In genomic region chr15:43795197-43795596, GRCh38 we compare ENCODE assay signal across 13 cellular contexts. TPM values are rescaled to one million over a fixed set of nuclear protein-coding genes. Genes with fewer than 3 reads are reported as not detected.
DNase-seq lines count a peak whose midpoint lies in the region; ATAC-seq and TF ChIP-seq lines count a peak whose summit lies in the region.
"Had no signal": no experiment of that assay in that cellular context is flagged by ENCODE, and none has a peak within 500 bp of the region (broad histone marks: within the 10 kb centered on the region; RNA-seq: fewer than 3 reads in every experiment).

No MANE protein-coding gene starts in this region.

- no peak overlapping the region for H2AK9ac ChIP-seq in IMR-90 (replicated peaks; ENCODE audit: low read depth, low read length, poor library complexity)

- no peak for DNase-seq in CD14-positive monocyte (ENCODE audit: low spot score)
- DNase-seq in IMR-90 = no peak
- no peak for DNase-seq in colonic mucosa
- DNase-seq: CD8-positive, alpha-beta T cell; mucosa of descending colon; NCI-H187 treated with DMSO at 0.1 percent for 48 hours had no signal

- H3K9me3 ChIP-seq in IMR-90 (ENCODE audit: control insufficient read depth, insufficient read depth, low read length) (no peaks in the 10 kb centered on the region), colonic mucosa (no peaks in the 10 kb centered on the region)
- H3K9me3 ChIP-seq: mucosa of descending colon had no signal

- no CpG with 5 or more reads among the region's 2 CpGs for WGBS in IMR-90 (ENCODE audit: extremely low coverage in 2 of 2, insufficient read length in 1 of 2), 2 experiments

- no peak overlapping the region for H2AK5ac ChIP-seq in IMR-90 (ENCODE audit: low read depth, low read length)

- peaks cover 31 to 72% of the 10 kb centered on the region in 2 experiments for H3K79me1 ChIP-seq in IMR-90 (ENCODE audit: low read depth in 1 of 2, low read length in 2 of 2)

- no peak overlapping the region for H2BK120ac ChIP-seq in IMR-90 (ENCODE audit: low read depth, low read length)

- H3K23ac ChIP-seq in IMR-90 (ENCODE audit: low read depth, low read length) = peak overlapping the region; percentile 64; the same call in 1 of the 2 replicates

- H3K18ac ChIP-seq in IMR-90 (ENCODE audit: low read depth, low read length) = no peak overlapping the region

- CTCF ChIA-PET in IMR-90 (lab: Yijun Ruan, JAX) = no interaction called here

- 0 out of 2 replicates have a peak overlapping the region, but pooled peaks have one; percentile 24 for H3K14ac ChIP-seq in IMR-90 (replicated peaks; ENCODE audit: low read depth, low read length)

- POLR2A ChIA-PET in IMR-90 (lab: Charles Lee; ENCODE audit: unreplicated experiment) = interaction anchor here (0.8 to 1.0 kb wide), 2 partner anchors 11 to 49 kb away, joined by 3 to 4 read pairs; partner anchors contain the start of gene PDIA3

- peak overlapping the region; percentile 14 for H2AFZ ChIP-seq in IMR-90 (replicated peaks; ENCODE audit: low read length, poor library complexity)

- H3K36me3 ChIP-seq in IMR-90 (ENCODE audit: control insufficient read depth, insufficient read depth, low read length) = peaks cover 54% of the 10 kb centered on the region
- H3K36me3 ChIP-seq in colonic mucosa = peaks cover 8% of the 10 kb centered on the region

- no peak overlapping the region for H3K4me2 ChIP-seq in IMR-90 (ENCODE audit: low read depth, low read length)

- H3K9me1 ChIP-seq in IMR-90 (ENCODE audit: insufficient read depth, low read length) = peaks cover 33% of the 10 kb centered on the region

- no peak overlapping the region for H2BK5ac ChIP-seq in IMR-90 (ENCODE audit: low read depth, low read length, poor library complexity, severe bottlenecking)

- no peak overlapping the region for H2BK15ac ChIP-seq in IMR-90 (ENCODE audit: low read depth, low read length)

- BruUV-seq in IMR-90 (replicated peaks; lab: Mats Ljungman, UMichigan) = no TSS peak

- H4K8ac ChIP-seq in IMR-90 (ENCODE audit: low read depth in 2 of 2, low read length in 2 of 2) = no peak overlapping the region; a peak in 1 of 4 replicates

- no peak overlapping the region for H2BK20ac ChIP-seq in IMR-90 (ENCODE audit: low read depth, low read length)

- H3K27ac Mint-ChIP-seq in CD14-positive monocyte (peak overlapping the region in 4 of 7 donors; percentile 15 to 76 (median 26)), nephron (peak overlapping the region; percentile 48 to 96 (median 63))

- H3K27me3 Mint-ChIP-seq in CD14-positive monocyte (ENCODE audit: low read depth in 3 of 3) (peaks cover 0 to 1% (median 0%) of the 10 kb centered on the region in 3 donors), nephron (ENCODE audit: low read depth) (no peaks in the 10 kb centered on the region)

- H3K56ac ChIP-seq in IMR-90 (ENCODE audit: extremely low read depth, insufficient read depth, low read length) = no peak overlapping the region

- in situ Hi-C loops in IMR-90 (cut with MboI; ENCODE audit: low sequenced_read_pairs) = no loop called here

- TF ChIP-seq POLR2A in IMR-90 (IDR thresholded peaks at IDR 0.05; ENCODE audit: low read depth, low read length) = no peak

- H3K9ac ChIP-seq in IMR-90 (ENCODE audit: low read depth, low read length) = no peak overlapping the region
- H3K9ac ChIP-seq in colonic mucosa (ENCODE audit: low read depth in 2 of 2, low read length in 2 of 2) = no peak overlapping the region

- intact Hi-C loops in CD14-positive monocyte (cut with micrococcal nuclease) (no loop called here), IMR-90 (cut with micrococcal nuclease) (no loop called here), colonic mucosa (cut with DNase I) (loop anchor here (10.0 kb wide), 1 partner anchor 920 kb away; the partner anchor contains the start of genes B2M and PATL2)

- no peak for ATAC-seq in IMR-90 (ENCODE audit: low read depth)
- ATAC-seq in HG03025 (IDR thresholded peaks at IDR 0.05; ENCODE audit: low FRiP score, unreplicated experiment) = no peak
- no peak for ATAC-seq in HG03097 (IDR thresholded peaks at IDR 0.05; ENCODE audit: low FRiP score, unreplicated experiment)
- no peak for ATAC-seq in activated CD4-positive, CD25-positive, alpha-beta regulatory T cell treated with anti-CD3 and anti-CD28 coated beads, Interleukin-2, amount 50 U/mL, for 24 hours
- no peak for ATAC-seq in HG03342 (IDR thresholded peaks at IDR 0.05; ENCODE audit: unreplicated experiment)
- ATAC-seq: CD8-positive, alpha-beta T cell; mucosa of descending colon had no signal

- dilution Hi-C loops in IMR-90 (cut with HindIII; ENCODE audit: low sequenced_read_pairs, unreplicated experiment) = no loop called here

- H3K27ac ChIP-seq in IMR-90 (ENCODE audit: insufficient read depth, low read length) (no peak overlapping the region), colonic mucosa (peak overlapping the region; percentile 14)
- H3K27ac ChIP-seq: epithelial cell of prostate had no signal

- no peak overlapping the region for H3K4ac ChIP-seq in IMR-90 (ENCODE audit: low read depth, low read length)

- H3K4me3 ChIP-seq in IMR-90 (ENCODE audit: insufficient read depth, low read depth, low read length) (no peak overlapping the region), colonic mucosa (no peak overlapping the region)
- H3K4me3 ChIP-seq: mucosa of descending colon, skin epidermis had no signal

- no peak for TF ChIP-seq RAD21 in IMR-90 (IDR thresholded peaks at IDR 0.05; ENCODE audit: low read length)

- H3K4me1 Mint-ChIP-seq in CD14-positive monocyte (peaks cover 59% of the 10 kb centered on the region), nephron (peaks cover 50% of the 10 kb centered on the region)

- no peak overlapping the region for H4K5ac ChIP-seq in IMR-90 (ENCODE audit: low read depth, low read length)

- TF ChIP-seq CTCF in CD14-positive monocyte (IDR thresholded peaks at IDR 0.05) (no peak), IMR-90 (conservative IDR thresholded peaks at IDR 0.05; ENCODE audit: low read depth, low read length) (no peak), colonic mucosa (IDR thresholded peaks at IDR 0.05) (no peak), nephron (IDR thresholded peaks at IDR 0.05; ENCODE audit: unreplicated experiment in 3 of 3) (no peak)

- H3K4me3 Mint-ChIP-seq in CD14-positive monocyte (no peak overlapping the region), nephron (peak overlapping the region; percentile 96 to 99 (median 99))

- no peaks in the 10 kb centered on the region for H3K27me3 ChIP-seq in IMR-90 (ENCODE audit: control insufficient read depth, insufficient read depth, low read length)
- H3K27me3 ChIP-seq in colonic mucosa = no peaks in the 10 kb centered on the region

- no peak overlapping the region for H4K91ac ChIP-seq in IMR-90 (ENCODE audit: insufficient read depth, low read depth, low read length)

- H3K4me1 ChIP-seq in IMR-90 (ENCODE audit: control insufficient read depth, insufficient read depth, low read length) = peaks cover 23% of the 10 kb centered on the region
- peaks cover 32% of the 10 kb centered on the region for H3K4me1 ChIP-seq in colonic mucosa

- H3K36me3 Mint-ChIP-seq in CD14-positive monocyte (peaks cover 54 to 55% of the 10 kb centered on the region in 2 donors), nephron (ENCODE audit: low read depth) (peaks cover 59% of the 10 kb centered on the region)

- peaks cover 47% of the 10 kb centered on the region for H4K20me1 ChIP-seq in IMR-90 (ENCODE audit: insufficient read depth, low read length)

- H3K9me3 Mint-ChIP-seq in CD14-positive monocyte = no peaks in the 10 kb centered on the region
- H3K9me3 Mint-ChIP-seq in nephron = no peaks in the 10 kb centered on the region
- H3K9me3 Mint-ChIP-seq: CD8-positive, alpha-beta T cell had no signal

TF ChIP-seq in IMR-90, 13 proteins besides CTCF, POLR2A, EP300 and RAD21 (continues in another document):
- TF ChIP-seq MAZ (IDR thresholded peaks at IDR 0.05; ENCODE audit: borderline replicate concordance, low read depth, low read length) (no peak), RFX5 (IDR thresholded peaks at IDR 0.05; ENCODE audit: low read depth, low read length) (no peak), MAFK (IDR thresholded peaks at IDR 0.05; ENCODE audit: low read depth, low read length) (no peak), MXI1 (IDR thresholded peaks at IDR 0.05; ENCODE audit: borderline replicate concordance, low read depth, low read length) (no peak)

RNA-seq across cellular contexts. Expression of gene SERF2, which starts 3.1 kb away (rescaled TPM):
- 1,000 to 10,000 TPM; 2,483 to 3,135 TPM for polyA plus RNA-seq in CD14-positive monocyte
- total RNA-seq in IMR-90 (2012; rRNA removed) = 157 and 526 TPM in 2 replicates
- 2,187 and 2,655 TPM in 2 replicates for polyA plus RNA-seq in IMR-90 (2012; rRNA removed)
- 2,134 and 2,630 TPM in 2 replicates for polyA plus RNA-seq in IMR-90 (2012; cell fraction: cytosol; rRNA removed)
- polyA plus RNA-seq in IMR-90 (2012; cell fraction: nucleus; rRNA removed; ENCODE audit: low replicate concordance) = 589 and 688 TPM in 2 replicates
- total RNA-seq in colonic mucosa = 1,000 to 10,000 TPM; 1,223 to 1,445 TPM

RNA-seq across cellular contexts. Expression of gene SERINC4, which starts 4.8 kb away (rescaled TPM):
- under 1 TPM; 0.56 to 0.70 TPM for polyA plus RNA-seq in CD14-positive monocyte
- total RNA-seq in IMR-90 (2012; rRNA removed) = under 0.01 TPM in 1 of 2 replicates, not detected in the other
- 0.09 TPM in 1 of 2 replicates, not detected in the other for polyA plus RNA-seq in IMR-90 (2012; rRNA removed)
- polyA plus RNA-seq in IMR-90 (2012; cell fraction: cytosol; rRNA removed) = 0.03 TPM in 1 of 2 replicates, not detected in the other
- 0.08 and 0.14 TPM in 2 replicates for polyA plus RNA-seq in IMR-90 (2012; cell fraction: nucleus; rRNA removed; ENCODE audit: low replicate concordance)
- under 1 TPM; 0.21 to 0.44 TPM for total RNA-seq in colonic mucosa

RNA-seq across cellular contexts. Expression of gene HYPK, which starts 5.2 kb away (rescaled TPM):
- polyA plus RNA-seq in CD14-positive monocyte = 1 to 10 TPM; 4.4 to 5.3 TPM
- 1.4 and 5.3 TPM in 2 replicates for total RNA-seq in IMR-90 (2012; rRNA removed)
- 7.2 and 9.1 TPM in 2 replicates for polyA plus RNA-seq in IMR-90 (2012; rRNA removed)
- polyA plus RNA-seq in IMR-90 (2012; cell fraction: cytosol; rRNA removed) = 0.37 and 2.3 TPM in 2 replicates
- polyA plus RNA-seq in IMR-90 (2012; cell fraction: nucleus; rRNA removed; ENCODE audit: low replicate concordance) = 10.1 and 29.6 TPM in 2 replicates
- 10 to 100 TPM in 1 of 2 donors, 1 to 10 TPM in 1; 5.0 to 25.7 TPM for total RNA-seq in colonic mucosa

RNA-seq across cellular contexts. Expression of gene ELL3, which starts 18.4 kb away (rescaled TPM):
- 1 to 10 TPM in 1 of 2 donors, under 1 TPM in 1; 0.29 to 1.2 TPM for polyA plus RNA-seq in CD14-positive monocyte
- total RNA-seq in IMR-90 (2012; rRNA removed) = 1.6 and 1.7 TPM in 2 replicates
- 1.2 and 1.3 TPM in 2 replicates for polyA plus RNA-seq in IMR-90 (2012; rRNA removed)
- polyA plus RNA-seq in IMR-90 (2012; cell fraction: cytosol; rRNA removed) = 0.16 and 1.0 TPM in 2 replicates
- 4.6 and 5.7 TPM in 2 replicates for polyA plus RNA-seq in IMR-90 (2012; cell fraction: nucleus; rRNA removed; ENCODE audit: low replicate concordance)
- total RNA-seq in colonic mucosa = 10 to 100 TPM; 23.3 to 34.9 TPM

RNA-seq across cellular contexts. Expression of gene MFAP1, which starts 29.3 kb away (rescaled TPM):
- polyA plus RNA-seq in CD14-positive monocyte (1 to 10 TPM; 3.7 TPM), IMR-90 (2012; rRNA removed) (20.8 and 21.6 TPM in 2 replicates)
- total RNA-seq in IMR-90 (2012; rRNA removed) (28.5 and 32.2 TPM in 2 replicates), colonic mucosa (10 to 100 TPM; 20.7 to 27.8 TPM)
- 5.7 and 6.3 TPM in 2 replicates for polyA plus RNA-seq in IMR-90 (2012; cell fraction: cytosol; rRNA removed)
- polyA plus RNA-seq in IMR-90 (2012; cell fraction: nucleus; rRNA removed; ENCODE audit: low replicate concordance) = 1.6 and 10.0 TPM in 2 replicates

Comparison
In these comparisons a context has a peak if more than half of its experiments do, and no peak if none do; other contexts are left out.
1. H3K4me3 Mint-ChIP-seq: peak in nephron (3 of 3); none in CD14-positive monocyte (0 of 2).